ENCODE assay signal across 21 cellular contexts in genomic region chr3:123126051-123126450, GRCh38. TPM values are rescaled to one million over a fixed set of nuclear protein-coding genes. Genes with fewer than 3 reads are reported as not detected.
DNase-seq lines count a peak whose midpoint lies in the region; ATAC-seq and TF ChIP-seq lines count a peak whose summit lies in the region.
"Had no signal": no experiment of that assay in that cellular context is flagged by ENCODE, and none has a peak within 500 bp of the region (broad histone marks: within the 10 kb centered on the region; RNA-seq: fewer than 3 reads in every experiment).

No MANE protein-coding gene starts in this region.

- H4K91ac ChIP-seq in neuronal stem cell (ENCODE audit: low read depth, low read length, poor library complexity) = no peak overlapping the region

- TF ChIP-seq CTCF in HEK293 (tag by site-specific recombination; IDR thresholded peaks at IDR 0.05) = no peak
- TF ChIP-seq CTCF in glutamatergic neuron (IDR thresholded peaks at IDR 0.05; ENCODE audit: partially characterized antibody, unreplicated experiment) = no peak

- H3K4me2 ChIP-seq in neuronal stem cell (ENCODE audit: insufficient read depth, low read length, poor library complexity, severe bottlenecking) = no peak overlapping the region

- peak overlapping the region; percentile 47 for H3K4me3 Mint-ChIP-seq in glutamatergic neuron (ENCODE audit: unreplicated experiment)
- no peak overlapping the region for H3K4me3 Mint-ChIP-seq in T-helper 2 cell treated with Interferon-gamma antibody and Interleukin-4, amounts not matched to agents 5 μg/mL and 100 μg/mL, for 36 hours
- H3K4me3 Mint-ChIP-seq: B cell; CD14-positive monocyte; CD8-positive, alpha-beta memory T cell had no signal

- no peak overlapping the region for H2BK15ac ChIP-seq in neuronal stem cell (ENCODE audit: low read length)

- H3K23ac ChIP-seq in neuronal stem cell (ENCODE audit: low read depth, low read length, poor library complexity) = no peak overlapping the region

- H3K36me3 ChIP-seq in HEK293 (ENCODE audit: control insufficient read depth in 2 of 2, insufficient read depth in 1 of 2, low read length in 2 of 2) = peaks cover 0 to 88% of the 10 kb centered on the region in 2 experiments; a peak in 2 of 3 replicates
- H3K36me3 ChIP-seq in SJCRH30 = peaks cover 12% of the 10 kb centered on the region
- H3K36me3 ChIP-seq in neuronal stem cell (replicated peaks in 1 of 2; ENCODE audit: control insufficient read depth in 2 of 2, insufficient read depth in 2 of 2, low read length in 2 of 2) = peaks cover 0 to 95% of the 10 kb centered on the region in 2 donors

- no peak overlapping the region for H2BK5ac ChIP-seq in neuronal stem cell (ENCODE audit: low read length)

- peak overlapping the region; percentile 97 for H3K27ac Mint-ChIP-seq in glutamatergic neuron (ENCODE audit: unreplicated experiment)
- no peak overlapping the region for H3K27ac Mint-ChIP-seq in T-helper 2 cell treated with Interferon-gamma antibody and Interleukin-4, amounts not matched to agents 5 μg/mL and 100 μg/mL, for 36 hours
- H3K27ac Mint-ChIP-seq: B cell, CD14-positive monocyte had no signal

- POLR2A ChIA-PET in HEK293 (lab: Yijun Ruan, JAX) = no interaction called here

- H3K27ac ChIP-seq in HEK293 (ENCODE audit: extremely low read depth, low read depth, low read length) (no peak overlapping the region), SJCRH30 (peak overlapping the region; percentile 19; the same call in 1 of the 2 replicates), neuronal stem cell (replicated peaks; ENCODE audit: low read length) (no peak overlapping the region)

- H3K79me1 ChIP-seq in neuronal stem cell (ENCODE audit: low read depth, low read length) = no peaks in the 10 kb centered on the region

- H3K36me3 Mint-ChIP-seq in glutamatergic neuron (ENCODE audit: unreplicated experiment) = no peaks in the 10 kb centered on the region
- H3K36me3 Mint-ChIP-seq in T-helper 2 cell treated with Interferon-gamma antibody and Interleukin-4, amounts not matched to agents 5 μg/mL and 100 μg/mL, for 36 hours (ENCODE audit: low read depth) = peaks cover 10% of the 10 kb centered on the region

- WGBS in neuronal stem cell (ENCODE audit: extremely low coverage in 2 of 2, insufficient read length in 2 of 2, insufficient replicate concordance in 1 of 2), 2 donors = no CpG with 5 or more reads among the region's 7 CpGs

- H3K27me3 Mint-ChIP-seq in glutamatergic neuron (ENCODE audit: unreplicated experiment) = peaks cover 9% of the 10 kb centered on the region
- no peaks in the 10 kb centered on the region for H3K27me3 Mint-ChIP-seq in T-helper 2 cell treated with Interferon-gamma antibody and Interleukin-4, amounts not matched to agents 5 μg/mL and 100 μg/mL, for 36 hours (ENCODE audit: low read depth)
- H3K27me3 Mint-ChIP-seq: B cell; CD8-positive, alpha-beta memory T cell had no signal

- no peaks in the 10 kb centered on the region for H3K4me1 ChIP-seq in HEK293 (ENCODE audit: control insufficient read depth, insufficient read depth, low read length)
- H3K4me1 ChIP-seq in SJCRH30 = peaks cover 2% of the 10 kb centered on the region; the same call in 1 of the 2 replicates
- peaks cover 9 to 18% of the 10 kb centered on the region in 2 donors for H3K4me1 ChIP-seq in neuronal stem cell (ENCODE audit: control insufficient read depth in 2 of 2, insufficient read depth in 1 of 2, low read depth in 1 of 2, low read length in 2 of 2)

- peaks cover 54% of the 10 kb centered on the region for H3K4me1 Mint-ChIP-seq in glutamatergic neuron (ENCODE audit: low read depth, unreplicated experiment)
- H3K4me1 Mint-ChIP-seq in T-helper 2 cell treated with Interferon-gamma antibody and Interleukin-4, amounts not matched to agents 5 μg/mL and 100 μg/mL, for 36 hours (ENCODE audit: low read depth) = no peaks in the 10 kb centered on the region
- H3K4me1 Mint-ChIP-seq: B cell; CD14-positive monocyte; CD8-positive, alpha-beta memory T cell had no signal

- no peak overlapping the region for H3K4ac ChIP-seq in neuronal stem cell (ENCODE audit: low read length)

- no peak overlapping the region for H4K8ac ChIP-seq in neuronal stem cell (ENCODE audit: low read depth, low read length)

- H3K14ac ChIP-seq in neuronal stem cell (ENCODE audit: low read length) = no peak overlapping the region

- no peak overlapping the region for H2AFZ ChIP-seq in neuronal stem cell (ENCODE audit: low read length)

- CTCF ChIA-PET in HEK293 (lab: Yijun Ruan, JAX) = no interaction called here

- no peak overlapping the region for H2AK5ac ChIP-seq in neuronal stem cell (ENCODE audit: low read depth, low read length)

- H3K18ac ChIP-seq in neuronal stem cell (ENCODE audit: low read length) = peak overlapping the region; percentile 49

- DNase-seq in SJCRH30 = no peak
- DNase-seq in glutamatergic neuron = no peak
- no peak for DNase-seq in neuronal stem cell (ENCODE audit: low spot score)
- no peak for DNase-seq in T-helper 2 cell treated with Interferon-gamma antibody and Interleukin-4, amounts not matched to agents 5 μg/mL and 100 μg/mL, for 36 hours (ENCODE audit: low spot score)
- no peak for DNase-seq in SHP77 treated with DMSO at 0.1 percent for 48 hours (lab: John Stamatoyannopoulos, UW)
- DNase-seq: CD8-positive, alpha-beta memory T cell; DMS 273 treated with DMSO at 0.1 percent for 48 hours; DMS79; EL; GDM1; Karpas-422; NCI-H1092; NCI-H1417 treated with DMSO at 0.1 percent for 48 hours; NCI-H1694 treated with DMSO at 0.1 percent for 48 hours; NCI-H2081; NCI-H774 had no signal

- no peak overlapping the region for H3K4me3 ChIP-seq in HEK293 (ENCODE audit: low read depth, low read length)
- H3K4me3 ChIP-seq in SJCRH30 = no peak overlapping the region
- no peak overlapping the region for H3K4me3 ChIP-seq in neuronal stem cell (ENCODE audit: low read length in 2 of 2)
- H3K4me3 ChIP-seq: GM12878 had no signal

- H3K9me3 Mint-ChIP-seq in glutamatergic neuron (ENCODE audit: unreplicated experiment) = peaks cover 11% of the 10 kb centered on the region
- H3K9me3 Mint-ChIP-seq in T-helper 2 cell treated with Interferon-gamma antibody and Interleukin-4, amounts not matched to agents 5 μg/mL and 100 μg/mL, for 36 hours = no peaks in the 10 kb centered on the region
- H3K9me3 Mint-ChIP-seq: CD14-positive monocyte; CD8-positive, alpha-beta memory T cell had no signal

- no peak overlapping the region for H3K9ac ChIP-seq in neuronal stem cell (ENCODE audit: low read depth, low read length, poor library complexity)

- H2BK120ac ChIP-seq in neuronal stem cell (ENCODE audit: low read depth, low read length) = no peak overlapping the region

- ATAC-seq in HG03280 (IDR thresholded peaks at IDR 0.05; ENCODE audit: unreplicated experiment) = no peak
- ATAC-seq: GM12878 had no signal

- H3K9me3 ChIP-seq in HEK293 (ENCODE audit: control insufficient read depth, insufficient read depth, low read depth, low read length) = no peaks in the 10 kb centered on the region
- no peaks in the 10 kb centered on the region for H3K9me3 ChIP-seq in SJCRH30 (replicated peaks)
- peaks cover 0 to 3% of the 10 kb centered on the region in 2 donors for H3K9me3 ChIP-seq in neuronal stem cell (replicated peaks in 1 of 2; ENCODE audit: control insufficient read depth in 2 of 2, insufficient read depth in 1 of 2, low read depth in 1 of 2, low read length in 2 of 2)

- H2BK12ac ChIP-seq in neuronal stem cell (ENCODE audit: low read length) = no peak overlapping the region

- no peaks in the 10 kb centered on the region for H3K27me3 ChIP-seq in SJCRH30
- no peaks in the 10 kb centered on the region for H3K27me3 ChIP-seq in neuronal stem cell (ENCODE audit: control insufficient read depth in 3 of 3, insufficient read depth in 3 of 3, low read depth in 1 of 3, low read length in 3 of 3)

TF ChIP-seq in HEK293, 187 proteins besides CTCF, POLR2A, EP300 and RAD21:
- no peak for TF ChIP-seq ZNF404 (tag by site-specific recombination; IDR thresholded peaks at IDR 0.05)
- no peak for TF ChIP-seq ZNF530 (tag by site-specific recombination; IDR thresholded peaks at IDR 0.05; ENCODE audit: low read depth)
- TF ChIP-seq YY1 (tag by site-specific recombination; IDR thresholded peaks at IDR 0.05) = no peak
- no peak for TF ChIP-seq KLF9 (tag by site-specific recombination; IDR thresholded peaks at IDR 0.05; ENCODE audit: low read depth)
- TF ChIP-seq EGR2 (tag by site-specific recombination; IDR thresholded peaks at IDR 0.05; ENCODE audit: low read depth) = peak; percentile 27; the same call in 1 of the 2 replicates
- no peak for TF ChIP-seq KLF17 (tag by site-specific recombination; IDR thresholded peaks at IDR 0.05)
- TF ChIP-seq AEBP2 (tag by site-specific recombination; IDR thresholded peaks at IDR 0.05; ENCODE audit: borderline replicate concordance) = no peak
- no peak for TF ChIP-seq HOXA7 (CRISPR knock-in tag; IDR thresholded peaks at IDR 0.05; ENCODE audit: borderline replicate concordance)
- 0 out of 2 replicates have a peak, but pooled peaks have one; percentile 15 for TF ChIP-seq ZFHX2 (tag by site-specific recombination; conservative IDR thresholded peaks at IDR 0.05)

RNA-seq across cellular contexts. Expression of gene PDIA5, which starts 59.2 kb away (rescaled TPM):
- 14.7 and 16.1 TPM in 2 replicates for total RNA-seq in SJCRH30 (2014; rRNA removed; shearing (Covaris generic))
- total RNA-seq in glutamatergic neuron (ENCODE audit: unreplicated experiment) = 49.4 TPM
- 5.9 TPM for polyA plus RNA-seq in neuronal stem cell (2013, experiment 1 of 2)
- polyA plus RNA-seq in neuronal stem cell (2013, experiment 2 of 2) = 6.0 TPM
